ENCODE assay signal across 14 cellular contexts in genomic region chr5:22889714-22890113, GRCh38. TPM values are rescaled to one million over a fixed set of nuclear protein-coding genes. Genes with fewer than 3 reads are reported as not detected.
A peak's percentile ranks its signal among the peaks of the same experiment; 100 is the strongest.
DNase-seq lines count a peak whose midpoint lies in the region; ATAC-seq and TF ChIP-seq lines count a peak whose summit lies in the region.
"Had no signal": no experiment of that assay in that cellular context is flagged by ENCODE, and none has a peak within 500 bp of the region (broad histone marks: within the 10 kb centered on the region; RNA-seq: fewer than 3 reads in every experiment).

No MANE protein-coding gene starts in this region.

- no peak overlapping the region for H3K4me2 ChIP-seq in OCI-LY1 (ENCODE audit: low read length)
- H3K4me2 ChIP-seq: KMS-11 had no signal

- no peak overlapping the region for H3K27ac ChIP-seq in OCI-LY1 (ENCODE audit: low read depth, low read length, poor library complexity, severe bottlenecking)
- H3K27ac ChIP-seq: KMS-11, prostate gland had no signal

- no peak overlapping the region for H3K9ac ChIP-seq in OCI-LY1 (ENCODE audit: low read length)
- H3K9ac ChIP-seq: KMS-11 had no signal

- no peak overlapping the region for H3K27ac Mint-ChIP-seq in immature natural killer cell

- no peak for ATAC-seq in GM21381 (IDR thresholded peaks at IDR 0.05; ENCODE audit: unreplicated experiment)

- no peaks in the 10 kb centered on the region for H4K20me1 ChIP-seq in OCI-LY1 (ENCODE audit: insufficient read depth, low read length)

- H3K9me2 ChIP-seq in OCI-LY1 (ENCODE audit: low read depth, low read length) = no peaks in the 10 kb centered on the region

- H3K36me3 Mint-ChIP-seq in immature natural killer cell = no peaks in the 10 kb centered on the region

- no peaks in the 10 kb centered on the region for H3K4me1 ChIP-seq in OCI-LY1 (ENCODE audit: insufficient read depth, low read length, severe bottlenecking)
- H3K4me1 ChIP-seq: Caco-2, prostate gland had no signal

- H3K27me3 ChIP-seq in OCI-LY1 (ENCODE audit: insufficient read depth, low read length) = no peaks in the 10 kb centered on the region

- peak; percentile 1 for DNase-seq in COR-L47 (lab: John Stamatoyannopoulos, UW)
- peak; percentile 6 for DNase-seq in HPDE6-E6E7 (ENCODE audit: extremely low spot score)
- DNase-seq in choroid plexus epithelial cell (ENCODE audit: low read depth) = peak; percentile 43
- no peak for DNase-seq in medulla oblongata (ENCODE audit: extremely low spot score)
- DNase-seq in activated CD8-positive, alpha-beta memory T cell treated with anti-CD3 and anti-CD28 coated beads, Interleukin-2, amount 50 U/mL, for 4 hours = no peak
- no peak for DNase-seq in immature natural killer cell
- DNase-seq: Caco-2; effector CD4-positive, alpha-beta T cell; glutamatergic neuron; stimulated activated CD4-positive, alpha-beta T cell treated with anti-CD3 and anti-CD28 coated beads, Interleukin-4, amount 100 ng/mL, for 1 hour had no signal

- H3K27me3 Mint-ChIP-seq in immature natural killer cell (ENCODE audit: low read depth in 3 of 3) = peaks cover 0 to 2% (median 2%) of the 10 kb centered on the region in 3 donors

- no peaks in the 10 kb centered on the region for H3K9me3 ChIP-seq in OCI-LY1 (ENCODE audit: low read length)
- H3K9me3 ChIP-seq: Caco-2, prostate gland had no signal

- H3K4me3 Mint-ChIP-seq in immature natural killer cell = no peak overlapping the region

- H3K79me2 ChIP-seq in OCI-LY1 (ENCODE audit: insufficient read depth, low read length) = no peaks in the 10 kb centered on the region

- H3K36me3 ChIP-seq in OCI-LY1 (ENCODE audit: insufficient read depth, low read length) = no peaks in the 10 kb centered on the region
- H3K36me3 ChIP-seq: prostate gland had no signal

- H2AFZ ChIP-seq in OCI-LY1 (ENCODE audit: low read length) = no peak overlapping the region

- H3F3A ChIP-seq in OCI-LY1 (ENCODE audit: insufficient read depth, low read length) = no peaks in the 10 kb centered on the region

- peaks cover 15 to 62% (median 21%) of the 10 kb centered on the region in 6 donors for H3K9me3 Mint-ChIP-seq in immature natural killer cell

- no peaks in the 10 kb centered on the region for H3K4me1 Mint-ChIP-seq in immature natural killer cell

- no peak overlapping the region for H3K4me3 ChIP-seq in OCI-LY1 (ENCODE audit: low read depth, low read length, poor library complexity, severe bottlenecking)
- H3K4me3 ChIP-seq in choroid plexus epithelial cell (ENCODE audit: low read depth, low read length) = no peak overlapping the region
- H3K4me3 ChIP-seq: prostate gland had no signal

- TF ChIP-seq CTCF in OCI-LY1 (IDR thresholded peaks at IDR 0.05; ENCODE audit: low read length) (peak; percentile 48; the same call in 1 of the 2 replicates), choroid plexus epithelial cell (conservative IDR thresholded peaks at IDR 0.05; ENCODE audit: low read depth, low read length) (peak; percentile 46)

RNA-seq across cellular contexts. Expression of gene CDH12, which starts 36.6 kb away (rescaled TPM):
- polyA plus RNA-seq in immature natural killer cell = not detected

Comparison
In these comparisons a context has a peak if more than half of its experiments do, and no peak if none do; other contexts are left out.
1. DNase-seq: peak in COR-L47 (single experiment), HPDE6-E6E7 (single experiment) and choroid plexus epithelial cell (single experiment); none in medulla oblongata (single experiment), activated CD8-positive, alpha-beta memory T cell treated with anti-CD3 and anti-CD28 coated beads, Interleukin-2, amount 50 U/mL, for 4 hours (single experiment) and immature natural killer cell (0 of 3).